ENCODE assay signal across 12 cellular contexts in genomic region chr1:117271129-117271528, GRCh38.
DNase-seq lines count a peak whose midpoint lies in the region; ATAC-seq and TF ChIP-seq lines count a peak whose summit lies in the region.
"Had no signal": no experiment of that assay in that cellular context is flagged by ENCODE, and none has a peak within 500 bp of the region (broad histone marks: within the 10 kb centered on the region; RNA-seq: fewer than 3 reads in every experiment).

No MANE protein-coding gene starts in this region.

- H3K9ac ChIP-seq in mesendoderm (ENCODE audit: low read length) = no peak overlapping the region
- H3K9ac ChIP-seq: BLaER1 treated with 17β-estradiol and CSF1 and Interleukin-3, amounts not matched to agents 10 nM and 100 nM had no signal

- no peak overlapping the region for H2AK5ac ChIP-seq in mesendoderm (ENCODE audit: low read length)

- no peak overlapping the region for H4K8ac ChIP-seq in mesendoderm (ENCODE audit: low read depth, low read length)

- H3K36me3 ChIP-seq in GM23338 (ENCODE audit: insufficient read depth) (no peaks in the 10 kb centered on the region), mesendoderm (ENCODE audit: control insufficient read depth, insufficient read depth, low read length) (no peaks in the 10 kb centered on the region)
- H3K36me3 ChIP-seq: BLaER1 treated with 17β-estradiol and CSF1 and Interleukin-3, amounts not matched to agents 10 nM and 100 nM had no signal

- H4K5ac ChIP-seq in mesendoderm (ENCODE audit: low read length) = no peak overlapping the region

- WGBS in mesendoderm (ENCODE audit: extremely low coverage, insufficient coverage, low lambda C conversion rate) = no CpG with 5 or more reads among the region's 5 CpGs

- no peak for ATAC-seq in GM23338
- ATAC-seq in WTC11 = no peak
- no peak for ATAC-seq in HG03159 (IDR thresholded peaks at IDR 0.05; ENCODE audit: unreplicated experiment)

- H3K27ac ChIP-seq in GM23338 (ENCODE audit: low read depth) (peak overlapping the region; percentile 85), mesendoderm (ENCODE audit: low read depth, low read length) (no peak overlapping the region)
- H3K27ac ChIP-seq: BLaER1 treated with 17β-estradiol and CSF1 and Interleukin-3, amounts not matched to agents 10 nM and 100 nM had no signal

- H3K27me3 ChIP-seq in GM23338 (ENCODE audit: insufficient read depth) (no peaks in the 10 kb centered on the region), mesendoderm (ENCODE audit: insufficient read depth, low read length, poor library complexity) (no peaks in the 10 kb centered on the region)
- H3K27me3 ChIP-seq: BLaER1 treated with 17β-estradiol and CSF1 and Interleukin-3, amounts not matched to agents 10 nM and 100 nM had no signal

- H2BK5ac ChIP-seq in mesendoderm (ENCODE audit: low read length) = peak overlapping the region; percentile 42

- H3K4me1 ChIP-seq in GM23338 (ENCODE audit: insufficient read depth) = peaks cover 32% of the 10 kb centered on the region
- peaks cover 13% of the 10 kb centered on the region for H3K4me1 ChIP-seq in mesendoderm (ENCODE audit: control insufficient read depth, low read depth, low read length)
- H3K4me1 ChIP-seq: BLaER1 treated with 17β-estradiol and CSF1 and Interleukin-3, amounts not matched to agents 10 nM and 100 nM had no signal

- peaks cover 10% of the 10 kb centered on the region for H3K9me2 ChIP-seq in GM23338 (ENCODE audit: insufficient read depth)

- H3K9me3 Mint-ChIP-seq in GM23338 (peaks cover 28% of the 10 kb centered on the region), WTC11 (peaks cover 20% of the 10 kb centered on the region), type B pancreatic cell (peaks cover 5% of the 10 kb centered on the region)

- DNase-seq in GM23338 (ENCODE audit: low spot score) = no peak
- no peak for DNase-seq in WTC11 (ENCODE audit: low spot score)
- peak; percentile 48 for DNase-seq in mesendoderm
- no peak for DNase-seq in type B pancreatic cell (ENCODE audit: extremely low spot score, unreplicated experiment)
- no peak for DNase-seq in NCI-H2107 treated with DMSO at 0.1 percent for 48 hours (lab: John Stamatoyannopoulos, UW; ENCODE audit: unreplicated experiment)
- no peak for DNase-seq in activated T-cell treated with anti-CD3 and anti-CD28 coated beads for 4 hours
- DNase-seq: ACHN; Calu3; CD4-positive, CD25-positive, alpha-beta regulatory T cell; DMS 273 treated with DMSO at 0.1 percent for 48 hours had no signal

- H2AFZ ChIP-seq in GM23338 = no peak overlapping the region

- H2BK120ac ChIP-seq in mesendoderm (ENCODE audit: low read depth, low read length) = no peak overlapping the region

- H3K27me3 Mint-ChIP-seq in GM23338 (ENCODE audit: insufficient read depth, low read depth, poor library complexity) = peaks cover 15% of the 10 kb centered on the region
- no peaks in the 10 kb centered on the region for H3K27me3 Mint-ChIP-seq in WTC11 (ENCODE audit: low read depth)
- H3K27me3 Mint-ChIP-seq in type B pancreatic cell = no peaks in the 10 kb centered on the region

- H3F3A ChIP-seq in GM23338 (replicated peaks; ENCODE audit: low read depth) = no peaks in the 10 kb centered on the region

- H3K4me2 ChIP-seq in GM23338 (no peak overlapping the region; the same call in 1 of the 2 replicates), mesendoderm (ENCODE audit: low read length) (no peak overlapping the region)
- H3K4me2 ChIP-seq: BLaER1 treated with 17β-estradiol and CSF1 and Interleukin-3, amounts not matched to agents 10 nM and 100 nM had no signal

- peak overlapping the region; percentile 57 for H2BK15ac ChIP-seq in mesendoderm (replicated peaks; ENCODE audit: low read depth)

- H3K4me1 Mint-ChIP-seq in GM23338 (peaks cover 45% of the 10 kb centered on the region), WTC11 (peaks cover 59% of the 10 kb centered on the region), type B pancreatic cell (ENCODE audit: unreplicated experiment) (peaks cover 31% of the 10 kb centered on the region)
- H3K4me1 Mint-ChIP-seq: CD4-positive, CD25-positive, alpha-beta regulatory T cell had no signal

- no peak overlapping the region for H3K4me3 Mint-ChIP-seq in GM23338
- no peak overlapping the region for H3K4me3 Mint-ChIP-seq in WTC11
- no peak overlapping the region for H3K4me3 Mint-ChIP-seq in type B pancreatic cell
- H3K4me3 Mint-ChIP-seq: CD4-positive, CD25-positive, alpha-beta regulatory T cell had no signal

- H3K18ac ChIP-seq in mesendoderm (ENCODE audit: low read length) = no peak overlapping the region

- no peak overlapping the region for H3K56ac ChIP-seq in mesendoderm (ENCODE audit: low read length)

- no peak overlapping the region for H3K4ac ChIP-seq in mesendoderm (ENCODE audit: low read depth, low read length)

- H4K20me1 ChIP-seq in GM23338 (replicated peaks; ENCODE audit: insufficient read depth) = no peaks in the 10 kb centered on the region
- H4K20me1 ChIP-seq: BLaER1 treated with 17β-estradiol and CSF1 and Interleukin-3, amounts not matched to agents 10 nM and 100 nM had no signal

- CTCF ChIA-PET in WTC11 (lab: Charles Lee) = interaction anchor here (0.6 to 0.9 kb wide), 2 partner anchors 9 to 14 kb away, joined by 3 to 4 read pairs; no protein-coding TSS in a partner anchor

- H3K36me3 Mint-ChIP-seq in GM23338 (ENCODE audit: low read depth) (peaks cover 20% of the 10 kb centered on the region; the same call in 2 of the 3 replicates), WTC11 (peaks cover 18% of the 10 kb centered on the region), type B pancreatic cell (no peaks in the 10 kb centered on the region)
- H3K36me3 Mint-ChIP-seq: CD4-positive, CD25-positive, alpha-beta regulatory T cell had no signal

- no peak overlapping the region for H3K23ac ChIP-seq in mesendoderm (ENCODE audit: low read length)

- H3K79me2 ChIP-seq in GM23338 (replicated peaks; ENCODE audit: insufficient read depth) (no peaks in the 10 kb centered on the region), mesendoderm (ENCODE audit: control insufficient read depth, insufficient read depth, low read length) (no peaks in the 10 kb centered on the region)

- no peaks in the 10 kb centered on the region for H3K79me1 ChIP-seq in mesendoderm (ENCODE audit: low read length)

- TF ChIP-seq CTCF in GM23338 (conservative IDR thresholded peaks at IDR 0.05; ENCODE audit: low read depth in 2 of 2) (no peak), WTC11 (IDR thresholded peaks at IDR 0.05) (no peak), type B pancreatic cell (conservative IDR thresholded peaks at IDR 0.05) (no peak)

- POLR2A ChIA-PET in WTC11 (lab: Charles Lee) = interaction anchor here (0.5 kb wide), 1 partner anchor 72 kb away, joined by 3 read pairs; no protein-coding TSS in a partner anchor

- H3K27ac Mint-ChIP-seq in GM23338 = no peak overlapping the region
- peak overlapping the region; percentile 43 for H3K27ac Mint-ChIP-seq in WTC11
- peak overlapping the region; percentile 92 for H3K27ac Mint-ChIP-seq in type B pancreatic cell

- no peak overlapping the region for H3K4me3 ChIP-seq in GM23338
- H3K4me3 ChIP-seq in mesendoderm (ENCODE audit: low read length) = no peak overlapping the region
- H3K4me3 ChIP-seq: BLaER1 treated with 17β-estradiol and CSF1 and Interleukin-3, amounts not matched to agents 10 nM and 100 nM had no signal

TF ChIP-seq in GM23338, 12 proteins besides CTCF, POLR2A, EP300 and RAD21 (continues in another document):
- TF ChIP-seq ZNF114 (CRISPR knock-in tag; IDR thresholded peaks at IDR 0.05) (no peak), ETS1 (IDR thresholded peaks at IDR 0.05) (no peak), ZNF331 (CRISPR knock-in tag; IDR thresholded peaks at IDR 0.05; ENCODE audit: low read depth) (no peak), EZH2phosphoT487 (IDR thresholded peaks at IDR 0.05; ENCODE audit: unreplicated experiment) (no peak), POLR2AphosphoS5 (IDR thresholded peaks at IDR 0.05; ENCODE audit: low read depth) (no peak), STAT1 (IDR thresholded peaks at IDR 0.05; ENCODE audit: unreplicated experiment) (no peak), CREB1 (CRISPR knock-in tag; IDR thresholded peaks at IDR 0.05; ENCODE audit: low read depth) (no peak)

TF ChIP-seq in WTC11, 78 proteins besides CTCF, POLR2A, EP300 and RAD21:
- no peak for TF ChIP-seq ETV6 (CRISPR knock-in tag; IDR thresholded peaks at IDR 0.05)
